ENCODE assay signal across 8 cellular contexts in genomic region chr4:9695994-9696393, GRCh38.
DNase-seq lines count a peak whose midpoint lies in the region; ATAC-seq and TF ChIP-seq lines count a peak whose summit lies in the region.
"Not testable (repeated sequence)": the region's sequence is repeated elsewhere in the genome, so short reads cannot be mapped to it uniquely, and the experiment has no call there.

No MANE protein-coding gene starts in this region.

- peak in 2 of 3 donors; percentile 19 to 55 for DNase-seq in CD4-positive, CD25-positive, alpha-beta regulatory T cell
- peak; percentile 55 for DNase-seq in H7
- DNase-seq in NCI-H1694 treated with DMSO at 0.1 percent for 48 hours (lab: John Stamatoyannopoulos, UW): peak; percentile 1
- peak; percentile 58 for DNase-seq in SK-MEL-5 (ENCODE audit: low read depth, low spot score)
- peak; percentile 42 for DNase-seq in activated T-cell treated with anti-CD3 and anti-CD28 coated beads, Interleukin-2, amount 50 U/mL, for 24 hours
- peak; percentile 84 for DNase-seq in endodermal cell
- DNase-seq in lung (ENCODE audit: low spot score): not testable (repeated sequence)
- peak; percentile 25 for DNase-seq in stimulated activated CD4-positive, alpha-beta T cell treated with anti-CD3 and anti-CD28 coated beads, Interleukin-4, amount 100 ng/mL, for 1 hour

- H3K36me3 Mint-ChIP-seq in CD4-positive, CD25-positive, alpha-beta regulatory T cell; activated T-cell treated with anti-CD3 and anti-CD28 coated beads, Interleukin-2, amount 50 U/mL, for 24 hours (ENCODE audit: low read depth); endodermal cell (ENCODE audit: low read depth): not testable (repeated sequence)

- in situ Hi-C loops in SK-MEL-5 (cut with HindIII; ENCODE audit: low pct_unique_long_range_greater_than_20kb, low sequenced_read_pairs): not testable (repeated sequence)

- not testable (repeated sequence) for H3K4me1 ChIP-seq in CD4-positive, CD25-positive, alpha-beta regulatory T cell (ENCODE audit: control insufficient read depth, insufficient read depth, low read length, poor library complexity, severe bottlenecking); endodermal cell (ENCODE audit: control insufficient read depth, insufficient read depth, low read length); lung (ENCODE audit: control insufficient read depth in 2 of 2, insufficient read depth in 2 of 2, low read length in 2 of 2)

- H3K9me3 ChIP-seq in CD4-positive, CD25-positive, alpha-beta regulatory T cell (ENCODE audit: control insufficient read depth in 2 of 2, low read length in 2 of 2); endodermal cell (ENCODE audit: control insufficient read depth, low read length); lung (ENCODE audit: control insufficient read depth in 2 of 2, insufficient read depth in 1 of 2, low read length in 1 of 2): not testable (repeated sequence)

- not testable (repeated sequence) for H3K9ac ChIP-seq in endodermal cell (ENCODE audit: extremely low read depth, low read length, poor library complexity, severe bottlenecking)

- not testable (repeated sequence) for H3K27ac ChIP-seq in CD4-positive, CD25-positive, alpha-beta regulatory T cell (ENCODE audit: insufficient read depth, low read length, poor library complexity, severe bottlenecking); endodermal cell (ENCODE audit: low read depth, low read length); lung (ENCODE audit: low read depth in 1 of 2, low read length in 1 of 2)

- not testable (repeated sequence) for H3K27me3 ChIP-seq in CD4-positive, CD25-positive, alpha-beta regulatory T cell (ENCODE audit: control insufficient read depth, insufficient read depth, low read length); H7 (ENCODE audit: control insufficient read depth, insufficient read depth, low read length); endodermal cell (ENCODE audit: control insufficient read depth, insufficient read depth, low read length, poor library complexity, severe bottlenecking); lung (ENCODE audit: control insufficient read depth, insufficient read depth)

- TF ChIP-seq CTCF in endodermal cell (conservative IDR thresholded peaks at IDR 0.05): peak; percentile 72
- TF ChIP-seq CTCF in lung (IDR thresholded peaks at IDR 0.05; ENCODE audit: control extremely low read depth, extremely low read depth): peak; percentile 10

- not testable (repeated sequence) for ATAC-seq in CD4-positive, CD25-positive, alpha-beta regulatory T cell (ENCODE audit: low read depth in 2 of 2); lung (ENCODE audit: insufficient read depth, low FRiP score)

- 54% methylated on average over 4 of the region's 4 CpGs; no CpG with 5 or more reads in 1 of the 2 experiments for WGBS in endodermal cell (ENCODE audit: insufficient coverage in 1 of 2, insufficient read length in 1 of 2), 2 experiments
- WGBS in lung, 2 donors: 49% methylated on average over 4 of the region's 4 CpGs

- not testable (repeated sequence) for H3K36me3 ChIP-seq in CD4-positive, CD25-positive, alpha-beta regulatory T cell (ENCODE audit: control insufficient read depth, insufficient read depth, low read length); H7 (replicated peaks; ENCODE audit: control insufficient read depth, insufficient read depth, low read length); endodermal cell (ENCODE audit: control insufficient read depth, insufficient read depth, low read length); lung (ENCODE audit: control insufficient read depth in 2 of 2, insufficient read depth in 2 of 2, low read length in 2 of 2)

- H3K4me3 Mint-ChIP-seq in CD4-positive, CD25-positive, alpha-beta regulatory T cell; activated T-cell treated with anti-CD3 and anti-CD28 coated beads, Interleukin-2, amount 50 U/mL, for 24 hours; endodermal cell: not testable (repeated sequence)

- H3K9me3 Mint-ChIP-seq in CD4-positive, CD25-positive, alpha-beta regulatory T cell; activated T-cell treated with anti-CD3 and anti-CD28 coated beads, Interleukin-2, amount 50 U/mL, for 24 hours; endodermal cell: not testable (repeated sequence)

- peak overlapping the region in 2 of 3 donors; percentile 32 to 36 for H3K27ac Mint-ChIP-seq in CD4-positive, CD25-positive, alpha-beta regulatory T cell
- H3K27ac Mint-ChIP-seq in activated T-cell treated with anti-CD3 and anti-CD28 coated beads, Interleukin-2, amount 50 U/mL, for 24 hours; endodermal cell: not testable (repeated sequence)

- H3K4me1 Mint-ChIP-seq in CD4-positive, CD25-positive, alpha-beta regulatory T cell: peaks cover 11 to 24% (median 14%) of the 10 kb centered on the region in 4 donors
- peaks cover 20% of the 10 kb centered on the region for H3K4me1 Mint-ChIP-seq in activated T-cell treated with anti-CD3 and anti-CD28 coated beads, Interleukin-2, amount 50 U/mL, for 24 hours (ENCODE audit: low read depth)
- not testable (repeated sequence) for H3K4me1 Mint-ChIP-seq in endodermal cell

- not testable (repeated sequence) for H3K27me3 Mint-ChIP-seq in CD4-positive, CD25-positive, alpha-beta regulatory T cell; activated T-cell treated with anti-CD3 and anti-CD28 coated beads, Interleukin-2, amount 50 U/mL, for 24 hours; endodermal cell (ENCODE audit: insufficient read depth)

- not testable (repeated sequence) for H3K4me3 ChIP-seq in CD4-positive, CD25-positive, alpha-beta regulatory T cell (ENCODE audit: low read depth, low read length); H7 (ENCODE audit: insufficient read depth, low read depth, low read length); endodermal cell (ENCODE audit: low read length); lung
